Comparison of ENCODE assay signal across 15 cellular contexts in the genomic region with DNA sequence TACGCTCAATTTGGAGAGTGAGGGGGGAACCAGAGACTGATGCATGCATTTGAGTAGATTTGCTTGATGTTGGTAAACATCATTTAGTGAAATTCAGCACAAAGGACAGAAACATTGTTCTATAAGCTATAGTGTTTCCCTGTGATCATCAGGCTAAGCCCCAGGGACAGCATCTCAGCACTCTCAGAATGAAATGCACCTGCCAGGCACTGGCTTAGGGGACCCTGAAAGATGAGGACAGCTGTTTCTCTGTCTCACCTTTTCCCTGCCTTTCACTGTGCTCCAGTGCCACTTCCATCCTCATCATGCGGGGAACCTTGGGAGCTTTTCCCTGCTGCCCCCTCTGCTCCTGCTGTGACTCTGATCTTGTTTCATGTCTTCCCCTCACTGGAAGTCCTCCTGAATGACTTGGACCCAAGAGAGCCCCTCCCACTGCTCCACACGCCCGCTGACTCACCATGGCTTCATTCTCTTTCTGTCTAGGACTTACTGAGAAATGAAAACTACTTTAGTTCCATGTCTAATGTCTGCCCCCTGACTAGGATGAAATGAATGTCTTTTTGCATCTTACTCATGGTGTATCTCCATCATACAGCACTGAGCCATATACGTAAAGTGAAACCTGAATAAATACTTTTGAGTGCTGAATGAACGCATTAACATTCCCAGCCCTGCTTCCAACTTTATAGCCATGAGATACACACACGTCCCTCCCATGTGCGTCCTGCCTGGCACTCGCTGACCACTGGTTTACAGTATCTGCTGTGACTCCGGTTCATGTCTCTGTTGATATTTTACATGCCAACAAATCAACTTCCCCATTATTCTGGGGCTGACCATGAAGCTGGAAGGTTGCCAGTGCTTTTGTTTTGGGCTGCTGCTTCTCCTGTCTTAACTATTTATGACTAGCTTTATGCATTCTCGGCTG.
A peak's percentile ranks its signal among the peaks of the same experiment; 100 is the strongest.
DNase-seq lines count a peak whose midpoint lies in the region; ATAC-seq and TF ChIP-seq lines count a peak whose summit lies in the region.
"Had no signal": no experiment of that assay in that cellular context is flagged by ENCODE, and none has a peak within 500 bp of the region (broad histone marks: within the 10 kb centered on the region; RNA-seq: fewer than 3 reads in every experiment).

No MANE protein-coding gene starts in this region.

- no peak overlapping the region for H3K4me2 ChIP-seq in neural progenitor cell

- H3F3A ChIP-seq in neural progenitor cell (ENCODE audit: low read depth), result no peaks in the 10 kb centered on the region

- H3K27me3 Mint-ChIP-seq in neural progenitor cell (ENCODE audit: insufficient read depth, low read depth), result peaks cover 5% of the 10 kb centered on the region

- no peaks in the 10 kb centered on the region for H3K27me3 ChIP-seq in neural progenitor cell
- H3K27me3 ChIP-seq: spleen had no signal

- H3K4me3 Mint-ChIP-seq in neural progenitor cell, result no peak overlapping the region
- H3K4me3 Mint-ChIP-seq: H9; T-helper 1 cell treated with Interleukin-12 subunit alpha and Interleukin-12 subunit beta and Interleukin-4 antibody, amounts not matched to agents 30 μg/mL and 1 μg/mL, for 36 hours had no signal

- DNase-seq in EL (peak; percentile 13), NCI-H2029 treated with DMSO at 0.1 percent for 48 hours (lab: John Stamatoyannopoulos, UW) (peak; percentile 31), amniotic stem cell (lab: John Stamatoyannopoulos, UW) (peak; percentile 55), neural progenitor cell (ENCODE audit: low spot score) (no peak), NOMO-1 treated with DMSO at 0.1 percent for 48 hours (lab: John Stamatoyannopoulos, UW; ENCODE audit: unreplicated experiment) (no peak), COLO829 (ENCODE audit: low spot score) (no peak)
- DNase-seq in activated CD4-positive, alpha-beta T cell treated with anti-CD3 and anti-CD28 coated beads for 4 hours, result no peak
- DNase-seq: activated T-cell treated with anti-CD3 and anti-CD28 coated beads, Interleukin-2, amount 50 U/mL, for 48 hours; central memory CD4-positive, alpha-beta T cell; NCI-H446; spleen; stimulated activated naive CD4-positive, alpha-beta T cell had no signal

- no peaks in the 10 kb centered on the region for H3K79me2 ChIP-seq in neural progenitor cell (ENCODE audit: low read depth)

- H2AFZ ChIP-seq in neural progenitor cell (replicated peaks), result no peak overlapping the region

- no peak overlapping the region for H3K9ac ChIP-seq in neural progenitor cell

- TF ChIP-seq CTCF in neural progenitor cell (IDR thresholded peaks at IDR 0.05), result no peak

- H3K36me3 ChIP-seq in neural progenitor cell, result no peaks in the 10 kb centered on the region
- H3K36me3 ChIP-seq: spleen had no signal

- H3K4me3 ChIP-seq in neural progenitor cell, result no peak overlapping the region
- H3K4me3 ChIP-seq: spleen had no signal

- no peaks in the 10 kb centered on the region for H4K20me1 ChIP-seq in neural progenitor cell (ENCODE audit: low read depth)

- ATAC-seq in HG03039 (IDR thresholded peaks at IDR 0.05; ENCODE audit: unreplicated experiment), result no peak

- no peaks in the 10 kb centered on the region for H3K9me3 Mint-ChIP-seq in neural progenitor cell
- H3K9me3 Mint-ChIP-seq: H9 had no signal

- no peaks in the 10 kb centered on the region for H3K9me3 ChIP-seq in neural progenitor cell (ENCODE audit: low read depth)
- H3K9me3 ChIP-seq: spleen had no signal

- H3K27ac ChIP-seq in neural progenitor cell, result no peak overlapping the region
- H3K27ac ChIP-seq: spleen had no signal

- H3K36me3 Mint-ChIP-seq in neural progenitor cell, result no peaks in the 10 kb centered on the region

- peaks cover 6% of the 10 kb centered on the region for H3K4me1 ChIP-seq in neural progenitor cell
- H3K4me1 ChIP-seq: spleen had no signal

- H3K4me1 Mint-ChIP-seq in neural progenitor cell, result peaks cover 25% of the 10 kb centered on the region

- peak overlapping the region; percentile 52 for H3K27ac Mint-ChIP-seq in neural progenitor cell
- H3K27ac Mint-ChIP-seq: H9; T-helper 1 cell treated with Interleukin-12 subunit alpha and Interleukin-12 subunit beta and Interleukin-4 antibody, amounts not matched to agents 30 μg/mL and 1 μg/mL, for 36 hours had no signal

Comparison
In these comparisons a context has a peak if more than half of its experiments do, and no peak if none do; other contexts are left out.
1. DNase-seq: peak in EL (single experiment), NCI-H2029 treated with DMSO at 0.1 percent for 48 hours (single experiment) and amniotic stem cell (single experiment); none in neural progenitor cell (single experiment), NOMO-1 treated with DMSO at 0.1 percent for 48 hours (single experiment), COLO829 (single experiment) and activated CD4-positive, alpha-beta T cell treated with anti-CD3 and anti-CD28 coated beads for 4 hours (0 of 2).